In the genomic region with DNA sequence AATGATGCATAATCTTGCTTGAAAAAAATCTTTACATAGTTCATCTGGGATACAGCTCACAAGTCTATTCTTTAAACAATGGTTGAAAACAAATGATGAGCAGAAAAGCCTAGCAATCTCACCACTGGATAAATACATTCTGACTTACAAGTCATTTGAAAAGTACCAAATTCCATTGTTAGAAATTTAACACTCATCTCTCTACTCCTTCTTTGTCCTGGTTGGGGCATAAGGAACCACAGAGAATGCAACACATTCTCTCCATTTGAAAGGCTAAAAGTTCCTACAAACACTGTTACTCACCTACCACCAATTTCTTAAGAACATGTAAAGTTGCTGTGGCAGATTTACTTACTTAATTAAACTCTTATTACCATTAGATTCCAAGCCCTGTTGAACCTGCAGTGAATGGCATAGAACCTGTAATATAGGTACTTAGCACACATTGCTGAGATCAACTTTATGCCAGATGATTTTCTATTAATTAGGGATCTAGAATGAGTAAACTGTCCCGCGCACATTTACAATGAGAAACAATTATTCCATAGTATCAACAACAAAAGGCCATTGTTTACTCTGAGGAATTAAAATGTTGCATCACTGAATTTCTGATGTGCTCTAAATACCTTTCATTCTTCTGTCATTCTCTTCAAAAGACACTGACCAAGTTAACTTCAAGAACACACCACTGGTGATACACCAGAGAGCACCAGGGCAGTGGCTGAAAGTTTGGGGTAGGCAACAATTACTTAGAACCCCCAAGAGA, we compare ENCODE assay signal across 19 cellular contexts.
DNase-seq lines count a peak whose midpoint lies in the region; ATAC-seq, FAIRE-seq and TF ChIP-seq lines count a peak whose summit lies in the region.
"Had no signal": no experiment of that assay in that cellular context is flagged by ENCODE, and none has a peak within 500 bp of the region (broad histone marks: within the 10 kb centered on the region; RNA-seq: fewer than 3 reads in every experiment).

No MANE protein-coding gene starts in this region.

- no peak overlapping the region for H2AK5ac ChIP-seq in mesendoderm (ENCODE audit: low read length)

- no peak overlapping the region for H3K4ac ChIP-seq in mesendoderm (ENCODE audit: low read depth, low read length)

- no peak overlapping the region for H3K4me2 ChIP-seq in mesendoderm (ENCODE audit: low read length)

- H3K9me3 ChIP-seq in HUES64 (ENCODE audit: insufficient read depth, low read depth, low read length), result no peaks in the 10 kb centered on the region
- no peaks in the 10 kb centered on the region for H3K9me3 ChIP-seq in esophagus squamous epithelium
- H3K9me3 ChIP-seq in MG63, result no peaks in the 10 kb centered on the region
- H3K9me3 ChIP-seq: adrenal gland, mucosa of descending colon, neutrophil, right atrium auricular region had no signal

- H4K8ac ChIP-seq in mesendoderm (ENCODE audit: low read depth, low read length), result no peak overlapping the region

- H3K36me3 ChIP-seq in HUES64 (ENCODE audit: insufficient read depth, low read length), result no peaks in the 10 kb centered on the region
- no peaks in the 10 kb centered on the region for H3K36me3 ChIP-seq in mesendoderm (ENCODE audit: control insufficient read depth, insufficient read depth, low read length)
- H3K36me3 ChIP-seq in esophagus squamous epithelium, result no peaks in the 10 kb centered on the region
- H3K36me3 ChIP-seq in MG63, result no peaks in the 10 kb centered on the region
- H3K36me3 ChIP-seq: adrenal gland, neutrophil, right atrium auricular region had no signal

- no peak overlapping the region for H3K9ac ChIP-seq in HUES64 (ENCODE audit: low read depth, low read length)
- no peak overlapping the region for H3K9ac ChIP-seq in mesendoderm (ENCODE audit: low read length)

- no peaks in the 10 kb centered on the region for H3K27me3 ChIP-seq in HUES64 (ENCODE audit: insufficient read depth, low read length)
- no peaks in the 10 kb centered on the region for H3K27me3 ChIP-seq in mesendoderm (ENCODE audit: insufficient read depth, low read length, poor library complexity)
- H3K27me3 ChIP-seq in esophagus squamous epithelium, result no peaks in the 10 kb centered on the region
- H3K27me3 ChIP-seq in MG63, result no peaks in the 10 kb centered on the region
- H3K27me3 ChIP-seq: adrenal gland, neutrophil, right atrium auricular region had no signal

- no peaks in the 10 kb centered on the region for H3K79me2 ChIP-seq in mesendoderm (ENCODE audit: control insufficient read depth, insufficient read depth, low read length)

- ATAC-seq in HG03095 (IDR thresholded peaks at IDR 0.05; ENCODE audit: unreplicated experiment), result no peak
- ATAC-seq: left lobe of liver; mucosa of descending colon; PC-3; stimulated activated memory B cell treated with anti-CD40 and anti-IgM and Interleukin-4, amounts not matched to agents 10 μg/mL and 1 μg/mL and 100 μg/mL, for 72 hours had no signal

- FAIRE-seq in D721Med (lab: Jason Lieb, UNC) (peak; percentile 25), GM12892 (lab: Jason Lieb, UNC) (no peak)

- no peak overlapping the region for H2BK120ac ChIP-seq in mesendoderm (ENCODE audit: low read depth, low read length)

- H3K4me1 ChIP-seq in HUES64 (ENCODE audit: insufficient read depth, low read length), result peaks cover 15% of the 10 kb centered on the region
- no peaks in the 10 kb centered on the region for H3K4me1 ChIP-seq in mesendoderm (ENCODE audit: control insufficient read depth, low read depth, low read length)
- peaks cover 0 to 28% (median 4%) of the 10 kb centered on the region in 3 donors for H3K4me1 ChIP-seq in esophagus squamous epithelium
- H3K4me1 ChIP-seq: adrenal gland had no signal

- H3K4me3 ChIP-seq in HUES64 (ENCODE audit: low read length) (no peak overlapping the region), cardiac fibroblast (replicated peaks in 1 of 2; ENCODE audit: low read depth in 2 of 2, low read length in 2 of 2) (no peak overlapping the region), mesendoderm (ENCODE audit: low read length) (no peak overlapping the region), esophagus squamous epithelium (no peak overlapping the region), MG63 (no peak overlapping the region)
- H3K4me3 ChIP-seq: adrenal gland, mucosa of descending colon, right atrium auricular region had no signal

- no peak for TF ChIP-seq POLR2A in esophagus squamous epithelium (IDR thresholded peaks at IDR 0.05)
- TF ChIP-seq POLR2A in GM12892 (IDR thresholded peaks at IDR 0.05; ENCODE audit: low read depth, low read length), result no peak

- no peak for DNase-seq in D721Med (ENCODE audit: insufficient read length, low spot score)
- DNase-seq in cardiac fibroblast (ENCODE audit: low read depth in 2 of 2), result peak; percentile 17 to 36
- peak; percentile 37 for DNase-seq in mesendoderm
- DNase-seq in esophagus squamous epithelium (lab: John Stamatoyannopoulos, UW), result no peak
- no peak for DNase-seq in MG63
- DNase-seq in GM12892 (ENCODE audit: insufficient read length), result no peak
- DNase-seq: adrenal gland; CD4-positive, CD25-positive, alpha-beta regulatory T cell; DMS79; mucosa of descending colon; NCI-H1417 treated with DMSO at 0.1 percent for 48 hours; NCI-H774; PC-3 had no signal

- no peak overlapping the region for H2BK5ac ChIP-seq in mesendoderm (ENCODE audit: low read length)

- no peak overlapping the region for H3K56ac ChIP-seq in mesendoderm (ENCODE audit: low read length)

- TF ChIP-seq CTCF in D721Med (IDR thresholded peaks at IDR 0.05; ENCODE audit: insufficient read depth, missing control alignments) (no peak), cardiac fibroblast (IDR thresholded peaks at IDR 0.05; ENCODE audit: low read depth, low read length) (no peak), esophagus squamous epithelium (IDR thresholded peaks at IDR 0.05) (no peak)

- H3K18ac ChIP-seq in mesendoderm (ENCODE audit: low read length), result no peak overlapping the region

- no peak overlapping the region for H2BK15ac ChIP-seq in mesendoderm (replicated peaks; ENCODE audit: low read depth)

- intact Hi-C loops in esophagus squamous epithelium (cut with DNase I), result no loop called here

- no peak overlapping the region for H3K23ac ChIP-seq in mesendoderm (ENCODE audit: low read length)

- H4K5ac ChIP-seq in mesendoderm (ENCODE audit: low read length), result no peak overlapping the region

- H3K79me1 ChIP-seq in mesendoderm (ENCODE audit: low read length), result no peaks in the 10 kb centered on the region

- no CpG with 5 or more reads among the region's 2 CpGs for WGBS in HUES64
- no CpG with 5 or more reads among the region's 2 CpGs for WGBS in mesendoderm (ENCODE audit: extremely low coverage, insufficient coverage, low lambda C conversion rate)
- WGBS in esophagus squamous epithelium, 2 donors, result 23 to 29% methylated on average over 2 of the region's 2 CpGs

- H3K27ac ChIP-seq in HUES64 (ENCODE audit: low read depth, low read length) (peak overlapping the region; percentile 54; the same call in 1 of the 2 replicates), mesendoderm (ENCODE audit: low read depth, low read length) (no peak overlapping the region), esophagus squamous epithelium (no peak overlapping the region)
- H3K27ac ChIP-seq: adrenal gland, neutrophil, right atrium auricular region had no signal

Comparison
In these comparisons a context has a peak if more than half of its experiments do, and no peak if none do; other contexts are left out.
1. DNase-seq: peak in cardiac fibroblast (2 of 2) and mesendoderm (single experiment); none in D721Med (single experiment), esophagus squamous epithelium (single experiment), MG63 (single experiment) and GM12892 (single experiment).